Comparison of ENCODE assay signal across 18 cellular contexts in the genomic region with DNA sequence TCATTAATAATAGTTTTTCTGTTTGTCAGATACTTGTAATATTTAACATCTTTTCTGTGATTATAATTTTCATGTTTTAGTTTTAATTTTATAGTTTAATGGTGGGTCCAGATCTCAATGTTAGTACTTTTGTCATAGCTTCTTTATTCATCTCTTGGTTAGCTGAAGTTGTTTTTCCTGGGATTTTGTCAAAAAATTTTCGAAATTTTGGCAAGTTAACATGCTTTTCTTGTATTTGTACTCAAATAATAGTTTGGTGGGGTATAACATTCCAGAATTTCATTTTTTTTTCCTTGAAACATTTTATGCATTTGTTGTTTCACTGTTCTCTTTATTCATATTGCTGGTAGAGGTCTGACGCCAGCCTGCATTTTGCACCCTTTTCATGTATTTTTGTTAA. TPM values are rescaled to one million over a fixed set of nuclear protein-coding genes. Genes with fewer than 3 reads are reported as not detected.
DNase-seq lines count a peak whose midpoint lies in the region; ATAC-seq, FAIRE-seq and TF ChIP-seq lines count a peak whose summit lies in the region.
"Had no signal": no experiment of that assay in that cellular context is flagged by ENCODE, and none has a peak within 500 bp of the region (broad histone marks: within the 10 kb centered on the region; RNA-seq: fewer than 3 reads in every experiment).

No MANE protein-coding gene starts in this region.

- DNase-seq in astrocyte of the cerebellum (ENCODE audit: low read depth) (peak; percentile 20), fibroblast of gingiva (ENCODE audit: low read depth) (peak; percentile 34), sciatic nerve (ENCODE audit: low spot score) (no peak), NCI-H2227 (lab: John Stamatoyannopoulos, UW; ENCODE audit: unreplicated experiment) (no peak), RPMI8226 (no peak), COLO829 (ENCODE audit: low spot score) (no peak), GM12891 (ENCODE audit: insufficient read length, low spot score) (no peak)
- DNase-seq: BE2C; CD4-positive, alpha-beta memory T cell; COR-L47; DMS153; DND-41; GDM1; HCEC 1CT; HFFc6 had no signal

- no peak overlapping the region for H3K4me3 ChIP-seq in astrocyte of the cerebellum (ENCODE audit: low read depth, low read length)

- no peak for TF ChIP-seq POLR2A in GM12891 (IDR thresholded peaks at IDR 0.05; ENCODE audit: low read depth, low read length)

- H3K4me3 Mint-ChIP-seq in nephron, result no peak overlapping the region
- H3K4me3 Mint-ChIP-seq: CD4-positive, alpha-beta memory T cell; HFFc6 had no signal

- in situ Hi-C loops in astrocyte of the cerebellum (cut with HindIII; ENCODE audit: low sequenced_read_pairs), result no loop called here

- H3K9me3 Mint-ChIP-seq in nephron, result peaks cover 6% of the 10 kb centered on the region
- H3K9me3 Mint-ChIP-seq: HFFc6 had no signal

- peaks cover 75% of the 10 kb centered on the region for H3K36me3 Mint-ChIP-seq in nephron (ENCODE audit: low read depth)

- peaks cover 24% of the 10 kb centered on the region for H3K4me1 Mint-ChIP-seq in nephron

- H3K27me3 Mint-ChIP-seq in nephron (ENCODE audit: low read depth), result no peaks in the 10 kb centered on the region
- H3K27me3 Mint-ChIP-seq: CD4-positive, alpha-beta memory T cell had no signal

- TF ChIP-seq CTCF in astrocyte of the cerebellum (IDR thresholded peaks at IDR 0.05; ENCODE audit: low read depth, low read length, missing control alignments) (no peak), nephron (IDR thresholded peaks at IDR 0.05; ENCODE audit: unreplicated experiment in 3 of 3) (no peak)

- ATAC-seq in sciatic nerve, result peak; percentile 20

- no peak for FAIRE-seq in GM12891 (lab: Jason Lieb, UNC)
- FAIRE-seq: A204.1, GM18507 had no signal

- peak overlapping the region in 2 of 3 experiments; percentile 7 to 18 for H3K27ac Mint-ChIP-seq in nephron
- H3K27ac Mint-ChIP-seq: CD4-positive, alpha-beta memory T cell had no signal

- intact Hi-C loops in sciatic nerve (cut with DNase I), result no loop called here

TF ChIP-seq in GM12891, 5 proteins besides CTCF, POLR2A, EP300 and RAD21:
- no peak for TF ChIP-seq TAF1 (IDR thresholded peaks at IDR 0.05; ENCODE audit: low read depth, low read length)
- TF ChIP-seq PAX5 (IDR thresholded peaks at IDR 0.05; ENCODE audit: insufficient read depth, low read length, severe bottlenecking), result no peak

RNA-seq across cellular contexts. Expression of a gene that starts 45.5 kb away (rescaled TPM):
- total RNA-seq in sciatic nerve, result 243 TPM
- polyA plus RNA-seq in GM12891 (2012; ENCODE audit: low read depth, missing spikeins), result 50.7 TPM

Comparison
In these comparisons a context has a peak if more than half of its experiments do, and no peak if none do; other contexts are left out.
1. DNase-seq: peak in astrocyte of the cerebellum (single experiment) and fibroblast of gingiva (single experiment); none in sciatic nerve (single experiment), NCI-H2227 (single experiment), RPMI8226 (single experiment), COLO829 (single experiment) and GM12891 (single experiment).